ENCODE assay signal across 25 cellular contexts in the genomic region with DNA sequence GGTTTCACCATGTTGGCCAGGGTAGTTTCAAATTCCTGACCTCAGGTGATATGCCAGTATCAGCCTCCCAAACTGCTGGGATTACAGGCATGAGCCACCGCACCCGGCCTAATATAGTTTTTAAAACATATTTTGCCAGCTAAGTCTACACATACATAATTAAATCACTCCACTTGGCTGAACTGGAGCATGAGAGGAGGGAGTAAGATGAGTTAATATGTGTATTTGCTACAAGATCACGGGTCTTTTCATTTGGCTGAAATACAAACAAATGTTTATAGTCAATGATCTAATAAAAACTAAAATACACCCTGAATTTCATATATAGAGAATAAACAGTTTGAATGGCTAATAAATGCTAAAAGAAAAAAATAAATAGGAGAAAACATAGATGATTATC.
"Had no signal": no experiment of that assay in that cellular context is flagged by ENCODE, and none has a peak within 500 bp of the region (broad histone marks: within the 10 kb centered on the region; RNA-seq: fewer than 3 reads in every experiment).

No MANE protein-coding gene starts in this region.

- H3K27me3 Mint-ChIP-seq: effector memory CD8-positive, alpha-beta T cell had no signal

- H3K4me1 ChIP-seq: colonic mucosa, esophagus muscularis mucosa, esophagus squamous epithelium, gastrocnemius medialis, gastroesophageal sphincter, heart left ventricle, heart right ventricle had no signal

- ATAC-seq: effector memory CD8-positive, alpha-beta T cell; esophagus mucosa; foreskin keratinocyte; gastrocnemius medialis; gastroesophageal sphincter; heart left ventricle; heart right ventricle had no signal

- H3K9me3 Mint-ChIP-seq: dendritic cell treated with granulocyte-macrophage colony-stimulating factor and Interleukin-4, amounts not matched to agents 40 ng/mL and 50 ng/mL, for 4 days; effector memory CD8-positive, alpha-beta T cell; endodermal cell had no signal

- H3K36me3 ChIP-seq: gastrocnemius medialis had no signal

- H3K27ac Mint-ChIP-seq: dendritic cell treated with granulocyte-macrophage colony-stimulating factor and Interleukin-4, amounts not matched to agents 40 ng/mL and 50 ng/mL, for 4 days; effector memory CD8-positive, alpha-beta T cell; endodermal cell had no signal

- H3K9me3 ChIP-seq: colonic mucosa, esophagus muscularis mucosa, esophagus squamous epithelium, gastrocnemius medialis, gastroesophageal sphincter, heart left ventricle, heart right ventricle had no signal

- H3K4me3 ChIP-seq: colonic mucosa, coronary artery, dorsolateral prefrontal cortex, esophagus muscularis mucosa, esophagus squamous epithelium, gastrocnemius medialis, gastroesophageal sphincter, heart left ventricle, heart right ventricle had no signal

- DNase-seq: colonic mucosa; cortex of kidney; dermis blood vessel endothelial cell; dorsolateral prefrontal cortex; effector CD4-positive, alpha-beta T cell; effector CD8-positive, alpha-beta T cell; effector memory CD4-positive, alpha-beta T cell; effector memory CD8-positive, alpha-beta T cell; endodermal cell; erythroblast; esophagus squamous epithelium; foreskin fibroblast; foreskin keratinocyte; foreskin melanocyte; gastrocnemius medialis; glutamatergic neuron; head of caudate nucleus; heart left ventricle; heart right ventricle had no signal

- H3K4me3 Mint-ChIP-seq: dendritic cell treated with granulocyte-macrophage colony-stimulating factor and Interleukin-4, amounts not matched to agents 40 ng/mL and 50 ng/mL, for 4 days; effector memory CD8-positive, alpha-beta T cell; endodermal cell had no signal

- H3K27me3 ChIP-seq: colonic mucosa, dorsolateral prefrontal cortex, esophagus muscularis mucosa, esophagus squamous epithelium, foreskin keratinocyte, gastrocnemius medialis, gastroesophageal sphincter, heart left ventricle, heart right ventricle had no signal

- H3K27ac ChIP-seq: colonic mucosa, coronary artery, epithelial cell of prostate, esophagus muscularis mucosa, esophagus squamous epithelium, foreskin keratinocyte, gastrocnemius medialis, gastroesophageal sphincter, heart left ventricle, heart right ventricle had no signal
